27 cellular contexts compared by ENCODE assay signal in genomic region chr13:82569581-82569980, GRCh38.
"Had no signal": no experiment of that assay in that cellular context is flagged by ENCODE, and none has a peak within 500 bp of the region (broad histone marks: within the 10 kb centered on the region; RNA-seq: fewer than 3 reads in every experiment).

No MANE protein-coding gene starts in this region.

- H3K4me1 ChIP-seq: left lung, lower lobe of right lung, neural progenitor cell, right atrium auricular region, right lobe of liver, suprapubic skin, tibial nerve, uterus had no signal

- H3K4me2 ChIP-seq: neural progenitor cell, smooth muscle cell had no signal

- ATAC-seq: left colon; left lung; lower lobe of right lung; natural killer cell; right lobe of liver; stimulated activated memory B cell treated with anti-CD40 and anti-IgM and Interleukin-4, amounts not matched to agents 10 μg/mL and 1 μg/mL and 100 μg/mL, for 72 hours; stimulated activated naive CD8-positive, alpha-beta T cell treated with anti-CD3 and anti-CD28 coated beads, Interleukin-15, amount 100 ng/mL, for 72 hours had no signal

- H3K27me3 ChIP-seq: left lung, neural progenitor cell, neutrophil, ovary, right atrium auricular region, right lobe of liver, suprapubic skin, tibial nerve, uterus had no signal

- DNase-seq: hypothalamus; immature natural killer cell; kidney; left colon; lower lobe of right lung; mammary epithelial cell; mesenchymal stem cell; naive B cell; natural killer cell; nephron progenitor cell; ovary; right lobe of liver; stimulated activated CD4-positive, alpha-beta T cell treated with anti-CD3 and anti-CD28 coated beads, Interleukin-1b, Interleukin-23, amount 100 ng/mL, for 48 hours; stimulated activated CD4-positive, alpha-beta T cell treated with anti-CD3 and anti-CD28 coated beads, Interleukin-2, amount 100 ng/mL, for 48 hours; stimulated activated CD4-positive, alpha-beta T cell treated with anti-CD3 and anti-CD28 coated beads, Interleukin-4, amount 100 ng/mL, for 4 hours; stimulated activated CD8-positive, alpha-beta memory T cell treated with anti-CD3 and anti-CD28 coated beads, Interleukin-4, amount 100 ng/mL, for 48 hours; stimulated activated naive CD4-positive, alpha-beta T cell treated with Interleukin-2 at 50 U/mL for 16 hours; stimulated activated naive CD8-positive, alpha-beta T cell treated with anti-CD3 and anti-CD28 coated beads, Interleukin-15, amount 100 ng/mL, for 72 hours; uterus had no signal

- H3K36me3 ChIP-seq: left lung, lower lobe of right lung, neural progenitor cell, neutrophil, ovary, right atrium auricular region, right lobe of liver, suprapubic skin, tibial nerve, uterus had no signal

- H3K4me3 ChIP-seq: left lung, lower lobe of right lung, neural progenitor cell, ovary, right atrium auricular region, right lobe of liver, smooth muscle cell, suprapubic skin, tibial nerve, uterus had no signal

- H2AFZ ChIP-seq: neural progenitor cell had no signal

- H3K27ac ChIP-seq: left lung, lower lobe of right lung, neural progenitor cell, neutrophil, ovary, right atrium auricular region, right lobe of liver, suprapubic skin, tibial nerve, uterus had no signal

- H3K9me3 ChIP-seq: lower lobe of right lung, neutrophil, right atrium auricular region, right lobe of liver, suprapubic skin, tibial nerve, uterus had no signal

- H3K9ac ChIP-seq: neural progenitor cell had no signal
